ENCODE assay signal across 11 cellular contexts in genomic region chrX:10085223-10085622, GRCh38.
DNase-seq lines count a peak whose midpoint lies in the region; ATAC-seq and TF ChIP-seq lines count a peak whose summit lies in the region.
"Had no signal": no experiment of that assay in that cellular context is flagged by ENCODE, and none has a peak within 500 bp of the region (broad histone marks: within the 10 kb centered on the region; RNA-seq: fewer than 3 reads in every experiment).

No MANE protein-coding gene starts in this region.

- peak overlapping the region in 4 of 5 donors; percentile 30 to 47 (median 42) for H3K4me3 Mint-ChIP-seq in immature natural killer cell

- no peak overlapping the region; the same call in none of the 2 replicates for H3K27ac ChIP-seq in DND-41 (ENCODE audit: low read length)
- H3K27ac ChIP-seq in ascending aorta, result no peak overlapping the region

- H2AFZ ChIP-seq in DND-41 (ENCODE audit: low read depth, low read length), result no peak overlapping the region

- H3K9ac ChIP-seq in DND-41 (ENCODE audit: low read depth, low read length), result no peak overlapping the region

- TF ChIP-seq CTCF in DND-41 (IDR thresholded peaks at IDR 0.05; ENCODE audit: borderline replicate concordance, extremely low read depth, low read length, poor library complexity, severe bottlenecking), result no peak
- TF ChIP-seq CTCF in ascending aorta (IDR thresholded peaks at IDR 0.05), result no peak

- H3K27me3 ChIP-seq in DND-41 (ENCODE audit: insufficient read depth, low read length, poor library complexity) (no peaks in the 10 kb centered on the region), ascending aorta (no peaks in the 10 kb centered on the region)

- H3K27me3 Mint-ChIP-seq in immature natural killer cell (ENCODE audit: low read depth in 3 of 3), result peaks cover 2 to 3% (median 2%) of the 10 kb centered on the region in 3 donors

- peaks cover 0 to 7% (median 0%) of the 10 kb centered on the region in 3 donors for H3K36me3 Mint-ChIP-seq in immature natural killer cell

- no peak overlapping the region for H3K4me2 ChIP-seq in DND-41 (ENCODE audit: insufficient read depth, low read length)

- DNase-seq in DND-41 (no peak), RPMI7951 (ENCODE audit: low read depth) (peak; percentile 38), immature natural killer cell (peak in 1 of 3 donors; percentile 23), ascending aorta (ENCODE audit: low spot score in 2 of 2) (no peak), NCI-H2227 (lab: John Stamatoyannopoulos, UW; ENCODE audit: unreplicated experiment) (no peak)
- DNase-seq: EL; NCI-H446; stimulated activated naive CD4-positive, alpha-beta T cell treated with Interleukin-2 at 50 U/mL for 16 hours had no signal

- peaks cover 16% of the 10 kb centered on the region for H3K4me1 ChIP-seq in DND-41 (ENCODE audit: insufficient read depth, low read length)
- peaks cover 0 to 11% of the 10 kb centered on the region in 2 donors for H3K4me1 ChIP-seq in ascending aorta

- peaks cover 34 to 38% of the 10 kb centered on the region in 2 donors for H3K4me1 Mint-ChIP-seq in immature natural killer cell

- H3K36me3 ChIP-seq in DND-41 (ENCODE audit: insufficient read depth, low read length), result no peaks in the 10 kb centered on the region
- peaks cover 0 to 5% of the 10 kb centered on the region in 2 donors for H3K36me3 ChIP-seq in ascending aorta

- no peaks in the 10 kb centered on the region for H3K79me2 ChIP-seq in DND-41 (ENCODE audit: insufficient read depth, low read length)

- ATAC-seq in DND-41 (ENCODE audit: insufficient read depth, low read depth) (peak; percentile 69), GM19351 (IDR thresholded peaks at IDR 0.05; ENCODE audit: unreplicated experiment) (peak; percentile 37), HG02840 (IDR thresholded peaks at IDR 0.05; ENCODE audit: low FRiP score, unreplicated experiment) (no peak), GM21723 (IDR thresholded peaks at IDR 0.05; ENCODE audit: unreplicated experiment) (no peak)

- H3K9me3 ChIP-seq in DND-41 (ENCODE audit: insufficient read depth, low read length, severe bottlenecking) (no peaks in the 10 kb centered on the region), ascending aorta (no peaks in the 10 kb centered on the region)

- peak overlapping the region in 4 of 6 donors; percentile 46 to 74 (median 56) for H3K27ac Mint-ChIP-seq in immature natural killer cell

- H4K20me1 ChIP-seq in DND-41 (ENCODE audit: insufficient read depth, low read length), result no peaks in the 10 kb centered on the region

- H3K9me3 Mint-ChIP-seq in immature natural killer cell, result no peaks in the 10 kb centered on the region

- intact Hi-C loops in ascending aorta (cut with DNase I), result no loop called here

- H3K4me3 ChIP-seq in DND-41 (ENCODE audit: low read depth in 1 of 2, low read length in 2 of 2) (no peak overlapping the region), ascending aorta (no peak overlapping the region)

Comparison
In these comparisons a context has a peak if more than half of its experiments do, and no peak if none do; other contexts are left out.
1. ATAC-seq: peak in DND-41 (single experiment) and GM19351 (single experiment); none in HG02840 (single experiment) and GM21723 (single experiment).